In genomic region chr11:14148653-14149273, GRCh38 we compare ENCODE assay signal across 8 cellular contexts.
DNase-seq lines count a peak whose midpoint lies in the region; ATAC-seq and TF ChIP-seq lines count a peak whose summit lies in the region.

No MANE protein-coding gene starts in this region.

- H3K4me1 Mint-ChIP-seq in naive thymus-derived CD4-positive, alpha-beta T cell: peaks cover 0 to 5% (median 4%) of the 10 kb centered on the region in 7 donors

- H3K36me3 ChIP-seq in naive thymus-derived CD4-positive, alpha-beta T cell (ENCODE audit: control insufficient read depth in 2 of 3, insufficient read depth in 3 of 3, low read length in 3 of 3): no peaks in the 10 kb centered on the region

- peaks cover 0 to 3% (median 0%) of the 10 kb centered on the region in 45 donors for H3K27me3 ChIP-seq in dorsolateral prefrontal cortex
- no peaks in the 10 kb centered on the region for H3K27me3 ChIP-seq in naive thymus-derived CD4-positive, alpha-beta T cell (ENCODE audit: control insufficient read depth in 2 of 2, insufficient read depth in 2 of 2, low read length in 2 of 2)

- H3K9me3 Mint-ChIP-seq in naive thymus-derived CD4-positive, alpha-beta T cell: peaks cover 0 to 9% (median 7%) of the 10 kb centered on the region in 11 donors

- no peaks in the 10 kb centered on the region for H3K4me1 ChIP-seq in naive thymus-derived CD4-positive, alpha-beta T cell (ENCODE audit: control insufficient read depth in 2 of 2, insufficient read depth in 2 of 2, low read length in 2 of 2)

- DNase-seq in COR-L47 (lab: John Stamatoyannopoulos, UW) (peak; percentile 42), NCI-H82 treated with DMSO at 0.1 percent for 48 hours (lab: John Stamatoyannopoulos, UW; ENCODE audit: unreplicated experiment) (peak; percentile 31), dorsolateral prefrontal cortex (no peak), NCI-H2107 treated with DMSO at 0.1 percent for 48 hours (lab: John Stamatoyannopoulos, UW; ENCODE audit: unreplicated experiment) (no peak)
- peak in 7 of 9 donors; percentile 26 to 66 (median 46) for DNase-seq in naive thymus-derived CD4-positive, alpha-beta T cell

- H3K4me3 ChIP-seq in dorsolateral prefrontal cortex: no peak overlapping the region
- no peak overlapping the region for H3K4me3 ChIP-seq in naive thymus-derived CD4-positive, alpha-beta T cell (ENCODE audit: low read length)

- peaks cover 0 to 20% (median 0%) of the 10 kb centered on the region in 5 donors for H3K27me3 Mint-ChIP-seq in naive thymus-derived CD4-positive, alpha-beta T cell

- H3K27ac ChIP-seq in dorsolateral prefrontal cortex: no peak overlapping the region
- no peak overlapping the region for H3K27ac ChIP-seq in naive thymus-derived CD4-positive, alpha-beta T cell (ENCODE audit: low read depth, low read length)

- peak overlapping the region in 1 of 9 donors; percentile 74 for H3K27ac Mint-ChIP-seq in naive thymus-derived CD4-positive, alpha-beta T cell

- H3K4me3 Mint-ChIP-seq in naive thymus-derived CD4-positive, alpha-beta T cell: no peak overlapping the region

- TF ChIP-seq CTCF in dorsolateral prefrontal cortex (IDR thresholded peaks at IDR 0.05 in 54 of 56, conservative IDR thresholded peaks at IDR 0.05 in 2 of 56; ENCODE audit: low read depth in 1 of 56, partially characterized antibody in 56 of 56): peak; percentile 33 to 76 (median 56)

- peaks cover 0 to 5% (median 0%) of the 10 kb centered on the region in 3 experiments for H3K9me3 ChIP-seq in naive thymus-derived CD4-positive, alpha-beta T cell (ENCODE audit: control insufficient read depth in 2 of 3, low read length in 3 of 3)

- ATAC-seq in GM21576 (IDR thresholded peaks at IDR 0.05; ENCODE audit: unreplicated experiment): peak; percentile 44
- ATAC-seq in naive thymus-derived CD4-positive, alpha-beta T cell: peak; percentile 75
- ATAC-seq in GM18858 (IDR thresholded peaks at IDR 0.05; ENCODE audit: unreplicated experiment): no peak
- no peak for ATAC-seq in HG03039 (IDR thresholded peaks at IDR 0.05; ENCODE audit: unreplicated experiment)

- CTCF ChIA-PET in naive thymus-derived CD4-positive, alpha-beta T cell (lab: Charles Lee): interaction anchor here (0.5 to 5.5 kb wide), 37 partner anchors 22 to 385 kb away, joined by 3 to 67 read pairs (median 4); partner anchors contain the start of gene SPON1

- intact Hi-C loops in dorsolateral prefrontal cortex (cut with DNase I): loop anchor here in 1 of 2 donors (10.0 kb wide), 2 partner anchors 194 to 374 kb away; no protein-coding TSS in a partner anchor
- intact Hi-C loops in naive thymus-derived CD4-positive, alpha-beta T cell (cut with micrococcal nuclease): loop anchor here (1.0 to 2.0 kb wide), 7 partner anchors 74 to 376 kb away; no protein-coding TSS in a partner anchor

- POLR2A ChIA-PET in naive thymus-derived CD4-positive, alpha-beta T cell (lab: Charles Lee): interaction anchor here (0.9 to 1.0 kb wide), 2 partner anchors 226 to 280 kb away, joined by 3 to 5 read pairs; no protein-coding TSS in a partner anchor

- peaks cover 0 to 8% (median 0%) of the 10 kb centered on the region in 5 donors for H3K36me3 Mint-ChIP-seq in naive thymus-derived CD4-positive, alpha-beta T cell

Comparison
In these comparisons a context has a peak if more than half of its experiments do, and no peak if none do; other contexts are left out.
1. DNase-seq: peak in COR-L47 (single experiment), NCI-H82 treated with DMSO at 0.1 percent for 48 hours (single experiment) and naive thymus-derived CD4-positive, alpha-beta T cell (7 of 9); none in dorsolateral prefrontal cortex (0 of 10) and NCI-H2107 treated with DMSO at 0.1 percent for 48 hours (single experiment).
2. ATAC-seq: peak in GM21576 (single experiment) and naive thymus-derived CD4-positive, alpha-beta T cell (single experiment); none in GM18858 (single experiment) and HG03039 (single experiment).